In the genomic region with DNA sequence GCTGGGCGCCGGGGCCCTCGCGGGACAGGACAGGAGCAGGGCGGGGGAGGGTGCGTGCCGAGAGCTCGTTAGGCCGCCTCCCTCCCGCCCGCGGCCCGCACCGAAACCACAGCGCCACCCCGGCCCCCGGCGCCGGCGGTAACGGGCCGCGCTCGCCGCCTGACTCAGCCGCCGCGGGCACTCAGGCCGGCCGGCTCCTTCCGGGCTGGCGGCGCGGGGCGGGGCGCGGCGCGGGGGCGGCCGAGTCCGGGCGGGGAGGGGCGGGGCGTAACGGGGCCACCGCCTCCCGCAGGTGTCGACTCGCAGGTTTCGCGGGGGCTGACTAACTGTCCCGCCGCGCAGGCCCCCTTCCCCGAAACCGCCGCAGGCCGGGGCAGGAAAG, we compare ENCODE assay signal across 8 cellular contexts. TPM values are rescaled to one million over a fixed set of nuclear protein-coding genes. Genes with fewer than 3 reads are reported as not detected.
DNase-seq lines count a peak whose midpoint lies in the region; ATAC-seq and TF ChIP-seq lines count a peak whose summit lies in the region.

A gene with protein sequence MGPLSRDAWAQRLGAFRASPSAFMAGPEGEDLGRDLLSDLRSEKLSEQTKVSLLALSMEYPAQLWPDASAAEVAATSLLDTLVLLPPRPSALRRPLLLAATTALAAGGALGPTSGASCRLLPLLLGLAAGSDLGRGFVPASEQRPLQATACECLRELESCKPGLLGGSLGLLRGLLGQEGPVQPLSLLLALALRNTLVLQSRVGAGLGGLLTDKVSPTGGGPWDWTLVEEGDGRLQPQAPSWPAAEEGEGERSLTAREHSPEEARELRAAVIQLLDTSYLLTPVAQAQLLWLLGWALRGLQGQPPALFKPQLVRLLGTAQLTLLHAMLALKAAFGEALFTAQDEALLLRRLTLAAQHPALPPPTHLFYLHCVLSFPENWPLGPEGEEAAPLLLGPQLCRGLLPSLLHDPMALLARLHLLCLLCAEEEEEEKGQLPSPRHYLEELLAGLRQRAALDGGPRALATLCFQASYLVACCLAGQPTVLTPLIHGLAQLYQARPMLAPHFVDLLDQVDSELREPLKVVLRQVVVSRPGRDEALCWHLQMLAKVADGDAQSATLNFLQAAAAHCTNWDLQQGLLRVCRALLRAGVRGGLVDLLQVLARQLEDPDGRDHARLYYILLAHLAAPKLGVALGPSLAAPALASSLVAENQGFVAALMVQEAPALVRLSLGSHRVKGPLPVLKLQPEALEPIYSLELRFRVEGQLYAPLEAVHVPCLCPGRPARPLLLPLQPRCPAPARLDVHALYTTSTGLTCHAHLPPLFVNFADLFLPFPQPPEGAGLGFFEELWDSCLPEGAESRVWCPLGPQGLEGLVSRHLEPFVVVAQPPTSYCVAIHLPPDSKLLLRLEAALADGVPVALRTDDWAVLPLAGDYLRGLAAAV (minus strand): TSS at position 207 of the 382 bp plus-strand sequence. CDS start 385 bp downstream, outside the sequence.

- peaks cover 13% of the 10 kb centered on the region for H3K4me1 Mint-ChIP-seq in activated T-helper 17 cell treated with anti-CD3 and anti-CD28 coated beads, Interleukin-2, amount 50 U/mL, for 72 hours
- peaks cover 10 to 19% of the 10 kb centered on the region in 2 donors for H3K4me1 Mint-ChIP-seq in natural killer cell
- peaks cover 34% of the 10 kb centered on the region for H3K4me1 Mint-ChIP-seq in stimulated activated naive CD8-positive, alpha-beta T cell treated with anti-CD3 and anti-CD28 coated beads, Interleukin-15, Interleukin-2, amounts not matched to agents 100 ng/mL and 50 ng/mL, for 24 hours (ENCODE audit: low read depth)

- ATAC-seq in HG02973 (IDR thresholded peaks at IDR 0.05; ENCODE audit: unreplicated experiment) (peak; percentile 48), natural killer cell (peak; percentile 74 to 77 (median 76))
- peak; percentile 77 for ATAC-seq in activated T-helper 17 cell treated with anti-CD3 and anti-CD28 coated beads, Interleukin-2, amount 50 U/mL, for 72 hours (replicated peaks)

- peak within 1 kb of the TSS; percentile 55 for H3K27ac ChIP-seq in OCI-LY3 (ENCODE audit: low read length)

- peak within 1 kb of the TSS; percentile 92 for H2AFZ ChIP-seq in OCI-LY3 (ENCODE audit: low read depth, low read length)

- in situ Hi-C loops in GM13976 (cut with MboI; ENCODE audit: low sequenced_read_pairs, unreplicated experiment), result no loop called here

- peak within 1 kb of the TSS; percentile 92 for H3K9ac ChIP-seq in OCI-LY3 (ENCODE audit: low read length)

- DNase-seq in A172 (ENCODE audit: low spot score) (peak; percentile 5), GM13976 (ENCODE audit: low spot score) (peak; percentile 92), fibroblast of peridontal ligament (ENCODE audit: extremely low read depth) (peak; percentile 16), natural killer cell (peak; percentile 72)

- no peaks in the 10 kb centered on the region for H3K9me3 ChIP-seq in OCI-LY3 (ENCODE audit: insufficient read depth, low read length)

- H3K36me3 ChIP-seq in OCI-LY3 (replicated peaks; ENCODE audit: low read depth, low read length), result peaks cover 27% of the 10 kb centered on the region

- H3K4me1 ChIP-seq in OCI-LY3 (ENCODE audit: low read length), result peaks cover 23% of the 10 kb centered on the region

- H3K27me3 Mint-ChIP-seq in activated T-helper 17 cell treated with anti-CD3 and anti-CD28 coated beads, Interleukin-2, amount 50 U/mL, for 72 hours, result peaks cover 8% of the 10 kb centered on the region
- H3K27me3 Mint-ChIP-seq in natural killer cell (ENCODE audit: low read depth in 2 of 2), result peaks cover 8 to 14% of the 10 kb centered on the region in 2 donors
- H3K27me3 Mint-ChIP-seq in stimulated activated naive CD8-positive, alpha-beta T cell treated with anti-CD3 and anti-CD28 coated beads, Interleukin-15, Interleukin-2, amounts not matched to agents 100 ng/mL and 50 ng/mL, for 24 hours, result peaks cover 23% of the 10 kb centered on the region

- peak within 1 kb of the TSS; percentile 73 for H3K27ac Mint-ChIP-seq in activated T-helper 17 cell treated with anti-CD3 and anti-CD28 coated beads, Interleukin-2, amount 50 U/mL, for 72 hours
- H3K27ac Mint-ChIP-seq in natural killer cell, result peak within 1 kb of the TSS; percentile 45 to 90
- H3K27ac Mint-ChIP-seq in stimulated activated naive CD8-positive, alpha-beta T cell treated with anti-CD3 and anti-CD28 coated beads, Interleukin-15, Interleukin-2, amounts not matched to agents 100 ng/mL and 50 ng/mL, for 24 hours, result peak within 1 kb of the TSS; percentile 79

- TF ChIP-seq CTCF in GM13976 (IDR thresholded peaks at IDR 0.05; ENCODE audit: borderline replicate concordance, control extremely low read depth, extremely low read depth, insufficient read depth, missing control alignments), result peak; percentile 10
- no peak for TF ChIP-seq CTCF in OCI-LY3 (IDR thresholded peaks at IDR 0.05; ENCODE audit: low read depth, low read length)
- TF ChIP-seq CTCF in natural killer cell (IDR thresholded peaks at IDR 0.05), result no peak

- peak within 1 kb of the TSS; percentile 90 for H3K4me3 ChIP-seq in OCI-LY3 (ENCODE audit: low read length)

- peak within 1 kb of the TSS; percentile 79 for H3K4me3 Mint-ChIP-seq in activated T-helper 17 cell treated with anti-CD3 and anti-CD28 coated beads, Interleukin-2, amount 50 U/mL, for 72 hours
- peak within 1 kb of the TSS; percentile 86 for H3K4me3 Mint-ChIP-seq in natural killer cell
- H3K4me3 Mint-ChIP-seq in stimulated activated naive CD8-positive, alpha-beta T cell treated with anti-CD3 and anti-CD28 coated beads, Interleukin-15, Interleukin-2, amounts not matched to agents 100 ng/mL and 50 ng/mL, for 24 hours, result peak within 1 kb of the TSS; percentile 87

- H3K27me3 ChIP-seq in OCI-LY3 (ENCODE audit: low read depth, low read length), result no peaks in the 10 kb centered on the region

- H4K20me1 ChIP-seq in OCI-LY3 (ENCODE audit: insufficient read depth, low read length), result peaks cover 20% of the 10 kb centered on the region

- H3K9me3 Mint-ChIP-seq in activated T-helper 17 cell treated with anti-CD3 and anti-CD28 coated beads, Interleukin-2, amount 50 U/mL, for 72 hours, result no peaks in the 10 kb centered on the region
- H3K9me3 Mint-ChIP-seq in natural killer cell, result no peaks in the 10 kb centered on the region
- no peaks in the 10 kb centered on the region for H3K9me3 Mint-ChIP-seq in stimulated activated naive CD8-positive, alpha-beta T cell treated with anti-CD3 and anti-CD28 coated beads, Interleukin-15, Interleukin-2, amounts not matched to agents 100 ng/mL and 50 ng/mL, for 24 hours

- H3K4me2 ChIP-seq in OCI-LY3 (ENCODE audit: low read length), result peak within 1 kb of the TSS; percentile 97

- H3K36me3 Mint-ChIP-seq in activated T-helper 17 cell treated with anti-CD3 and anti-CD28 coated beads, Interleukin-2, amount 50 U/mL, for 72 hours (ENCODE audit: low read depth), result peaks cover 25% of the 10 kb centered on the region
- no peaks in the 10 kb centered on the region for H3K36me3 Mint-ChIP-seq in natural killer cell
- H3K36me3 Mint-ChIP-seq in stimulated activated naive CD8-positive, alpha-beta T cell treated with anti-CD3 and anti-CD28 coated beads, Interleukin-15, Interleukin-2, amounts not matched to agents 100 ng/mL and 50 ng/mL, for 24 hours (ENCODE audit: low read depth), result peaks cover 14% of the 10 kb centered on the region

- H3K79me2 ChIP-seq in OCI-LY3 (ENCODE audit: low read length), result peaks cover 28% of the 10 kb centered on the region

- intact Hi-C loops in natural killer cell (cut with micrococcal nuclease), result loop anchor here (1.0 to 10.0 kb wide), 3 partner anchors 38 to 426 kb away; a partner anchor contains a TSS

RNA-seq across cellular contexts. Expression of the gene that starts here (rescaled TPM):
- total RNA-seq in A172 (2014; rRNA removed; shearing (Covaris generic)), result 13.2 and 14.8 TPM in 2 replicates
- total RNA-seq in activated T-helper 17 cell treated with anti-CD3 and anti-CD28 coated beads, Interleukin-2, amount 50 U/mL, for 72 hours, result 10 to 100 TPM; 17.2 to 21.9 TPM
- total RNA-seq in natural killer cell, result 10 to 100 TPM; 13.9 to 22.5 (median 21.3) TPM

Comparison
In these comparisons a context has a peak if more than half of its experiments do, and no peak if none do; other contexts are left out.
1. Peak in every context shown above with its lines: DNase-seq, ATAC-seq, H3K4me3 ChIP-seq and H3K27ac ChIP-seq.
2. DNase-seq: peak in every context shown above with its lines; median percentile 92 in GM13976; 72 in natural killer cell; 16 in fibroblast of peridontal ligament; 5 in A172.